ENCODE assay signal across 1 cellular context in the genomic region with DNA sequence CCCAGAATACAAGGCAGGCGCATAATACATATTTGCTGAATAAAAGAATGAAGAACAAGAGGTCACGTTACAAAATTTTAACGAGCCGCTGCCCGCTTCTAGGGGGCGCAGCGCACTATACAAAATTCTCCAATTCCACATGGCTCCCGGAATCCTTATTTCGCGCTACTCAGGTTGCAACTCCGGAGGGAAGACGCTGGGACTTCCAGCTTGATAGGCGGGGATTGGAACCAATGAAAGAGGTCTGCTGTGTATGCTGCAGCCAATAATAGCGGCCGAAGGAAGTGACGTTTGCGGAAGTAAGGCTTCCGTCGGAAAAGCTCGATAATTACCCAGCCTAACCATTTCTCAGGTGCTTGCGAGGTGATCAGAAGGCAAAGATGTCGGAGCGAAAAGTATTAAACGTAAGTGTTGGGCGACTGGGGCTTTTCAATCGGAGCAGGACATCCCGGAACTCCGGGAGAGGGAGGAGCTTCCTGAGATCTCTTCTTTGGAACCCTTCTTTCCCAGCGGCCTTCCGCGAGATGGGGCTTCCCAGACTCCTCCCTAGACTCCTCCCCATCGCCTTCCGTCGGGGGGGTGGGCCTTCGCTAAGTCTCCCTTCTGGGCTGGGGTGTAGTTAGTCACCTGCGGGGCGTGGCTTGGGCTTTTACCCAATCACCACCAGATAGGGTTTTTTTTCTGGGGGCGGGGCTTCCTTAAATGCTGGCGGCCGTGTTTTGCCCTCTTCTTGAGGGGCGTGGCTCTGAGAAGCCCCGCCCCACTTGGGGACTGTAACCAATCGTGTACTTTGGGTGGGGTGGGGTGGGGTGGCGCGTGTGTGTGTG.
TF ChIP-seq lines count a peak whose summit lies in the region.

Gene YJU2 (plus strand): TSS at position 314 of the 827 bp plus-strand sequence. CDS start 67 bp downstream, at position 381.

TF ChIP-seq in GM12878, 131 proteins besides CTCF, POLR2A, EP300 and RAD21 (continued from another document and continues in another):
- TF ChIP-seq ZBTB40 (IDR thresholded peaks at IDR 0.05; ENCODE audit: borderline replicate concordance) (peak; percentile 99), RFX5 (IDR thresholded peaks at IDR 0.05; ENCODE audit: low read depth, low read length) (no peak), MXI1 (IDR thresholded peaks at IDR 0.05; ENCODE audit: low read depth, low read length) (peak; percentile 91), ZNF274 (IDR thresholded peaks at IDR 0.05; ENCODE audit: insufficient read depth, insufficient read length) (no peak), ASH2L (IDR thresholded peaks at IDR 0.05; ENCODE audit: borderline replicate concordance, low read depth) (peak; percentile 82; the same call in 1 of the 2 replicates), PAX8 (IDR thresholded peaks at IDR 0.05) (no peak), HDAC6 (IDR thresholded peaks at IDR 0.05; ENCODE audit: unreplicated experiment) (peak; percentile 50), PAX5 (IDR thresholded peaks at IDR 0.05; ENCODE audit: borderline replicate concordance, low read depth, low read length) (no peak), RELB (IDR thresholded peaks at IDR 0.05; ENCODE audit: low read depth) (peak; percentile 99), MEF2A (IDR thresholded peaks at IDR 0.05; ENCODE audit: insufficient read depth, low read depth, low read length) (0 out of 2 replicates have a peak, but pooled peaks have one; percentile 0), PML (IDR thresholded peaks at IDR 0.05; ENCODE audit: low read length) (peak; percentile 98), NFIC (IDR thresholded peaks at IDR 0.05; ENCODE audit: low read depth, low read length) (peak; percentile 87), YBX1 (IDR thresholded peaks at IDR 0.05) (no peak), CBX5 (IDR thresholded peaks at IDR 0.05; ENCODE audit: low read depth) (peak; percentile 44; the same call in 1 of the 2 replicates), SRF (IDR thresholded peaks at IDR 0.05; ENCODE audit: low read depth in 2 of 2, low read length in 2 of 2) (peak in 1 of 2 experiments; percentile 85; a peak in 2 of 4 replicates), TAF1 (IDR thresholded peaks at IDR 0.05; ENCODE audit: borderline replicate concordance, low read depth, low read length) (peak; percentile 89), SMAD1 (IDR thresholded peaks at IDR 0.05; ENCODE audit: low read depth, partially characterized antibody) (peak; percentile 86), POLR2AphosphoS2 (IDR thresholded peaks at IDR 0.05; ENCODE audit: low read depth, low read length) (peak; percentile 97), RB1 (IDR thresholded peaks at IDR 0.05; ENCODE audit: borderline replicate concordance) (peak; percentile 69; the same call in 1 of the 2 replicates), NBN (IDR thresholded peaks at IDR 0.05) (peak; percentile 95), IKZF1 (conservative IDR thresholded peaks at IDR 0.05) (peak; percentile 96), NR2C2 (IDR thresholded peaks at IDR 0.05; ENCODE audit: borderline replicate concordance, control insufficient read depth, insufficient read length, low read depth) (no peak), CHD1 (IDR thresholded peaks at IDR 0.05; ENCODE audit: low read depth, low read length) (no peak), DPF2 (IDR thresholded peaks at IDR 0.05) (peak; percentile 98), TCF7 (IDR thresholded peaks at IDR 0.05; ENCODE audit: borderline replicate concordance) (peak; percentile 56; the same call in 1 of the 2 replicates), ZNF24 (IDR thresholded peaks at IDR 0.05) (0 out of 2 replicates have a peak, but pooled peaks have one; percentile 35), E2F4 (IDR thresholded peaks at IDR 0.05; ENCODE audit: low read depth, low read length) (peak; percentile 59), FOXM1 (IDR thresholded peaks at IDR 0.05; ENCODE audit: low read depth, low read length) (peak; percentile 91), IKZF2 (IDR thresholded peaks at IDR 0.05) (peak; percentile 68 to 83), SP1 (IDR thresholded peaks at IDR 0.05; ENCODE audit: low read depth, low read length) (peak; percentile 100), RUNX3 (IDR thresholded peaks at IDR 0.05; ENCODE audit: low read length) (peak; percentile 54), LARP7 (IDR thresholded peaks at IDR 0.05) (no peak), NRF1 (conservative IDR thresholded peaks at IDR 0.05; ENCODE audit: low read depth, low read length) (no peak), GABPA (IDR thresholded peaks at IDR 0.05; ENCODE audit: low read depth) (peak; percentile 100), CEBPZ (IDR thresholded peaks at IDR 0.05; ENCODE audit: low read depth, low read length) (0 out of 2 replicates have a peak, but pooled peaks have one; percentile 65), ATF7 (IDR thresholded peaks at IDR 0.05; ENCODE audit: low read depth) (peak; percentile 80)
- TF ChIP-seq, protein P1, sequence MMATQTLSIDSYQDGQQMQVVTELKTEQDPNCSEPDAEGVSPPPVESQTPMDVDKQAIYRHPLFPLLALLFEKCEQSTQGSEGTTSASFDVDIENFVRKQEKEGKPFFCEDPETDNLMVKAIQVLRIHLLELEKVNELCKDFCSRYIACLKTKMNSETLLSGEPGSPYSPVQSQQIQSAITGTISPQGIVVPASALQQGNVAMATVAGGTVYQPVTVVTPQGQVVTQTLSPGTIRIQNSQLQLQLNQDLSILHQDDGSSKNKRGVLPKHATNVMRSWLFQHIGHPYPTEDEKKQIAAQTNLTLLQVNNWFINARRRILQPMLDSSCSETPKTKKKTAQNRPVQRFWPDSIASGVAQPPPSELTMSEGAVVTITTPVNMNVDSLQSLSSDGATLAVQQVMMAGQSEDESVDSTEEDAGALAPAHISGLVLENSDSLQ (IDR thresholded peaks at IDR 0.05) = peak; percentile 100
- TF ChIP-seq, protein P2, sequence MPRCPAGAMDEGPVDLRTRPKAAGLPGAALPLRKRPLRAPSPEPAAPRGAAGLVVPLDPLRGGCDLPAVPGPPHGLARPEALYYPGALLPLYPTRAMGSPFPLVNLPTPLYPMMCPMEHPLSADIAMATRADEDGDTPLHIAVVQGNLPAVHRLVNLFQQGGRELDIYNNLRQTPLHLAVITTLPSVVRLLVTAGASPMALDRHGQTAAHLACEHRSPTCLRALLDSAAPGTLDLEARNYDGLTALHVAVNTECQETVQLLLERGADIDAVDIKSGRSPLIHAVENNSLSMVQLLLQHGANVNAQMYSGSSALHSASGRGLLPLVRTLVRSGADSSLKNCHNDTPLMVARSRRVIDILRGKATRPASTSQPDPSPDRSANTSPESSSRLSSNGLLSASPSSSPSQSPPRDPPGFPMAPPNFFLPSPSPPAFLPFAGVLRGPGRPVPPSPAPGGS (IDR thresholded peaks at IDR 0.05; ENCODE audit: borderline replicate concordance, insufficient read depth, low read depth, low read length, poor library complexity, severe bottlenecking) = peak; percentile 68
- TF ChIP-seq, protein P3, sequence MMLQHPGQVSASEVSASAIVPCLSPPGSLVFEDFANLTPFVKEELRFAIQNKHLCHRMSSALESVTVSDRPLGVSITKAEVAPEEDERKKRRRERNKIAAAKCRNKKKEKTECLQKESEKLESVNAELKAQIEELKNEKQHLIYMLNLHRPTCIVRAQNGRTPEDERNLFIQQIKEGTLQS (IDR thresholded peaks at IDR 0.05; ENCODE audit: borderline replicate concordance, extremely low read depth, low read depth, low read length) = no peak
- TF ChIP-seq, protein P4, sequence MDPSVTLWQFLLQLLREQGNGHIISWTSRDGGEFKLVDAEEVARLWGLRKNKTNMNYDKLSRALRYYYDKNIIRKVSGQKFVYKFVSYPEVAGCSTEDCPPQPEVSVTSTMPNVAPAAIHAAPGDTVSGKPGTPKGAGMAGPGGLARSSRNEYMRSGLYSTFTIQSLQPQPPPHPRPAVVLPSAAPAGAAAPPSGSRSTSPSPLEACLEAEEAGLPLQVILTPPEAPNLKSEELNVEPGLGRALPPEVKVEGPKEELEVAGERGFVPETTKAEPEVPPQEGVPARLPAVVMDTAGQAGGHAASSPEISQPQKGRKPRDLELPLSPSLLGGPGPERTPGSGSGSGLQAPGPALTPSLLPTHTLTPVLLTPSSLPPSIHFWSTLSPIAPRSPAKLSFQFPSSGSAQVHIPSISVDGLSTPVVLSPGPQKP (IDR thresholded peaks at IDR 0.05; ENCODE audit: low read depth, low read length) = peak; percentile 73; the same call in 1 of the 2 replicates
